In genomic region chr10:71693377-71693776, GRCh38 we compare ENCODE assay signal across 1 cellular context.
TF ChIP-seq lines count a peak whose summit lies in the region.

No MANE protein-coding gene starts in this region.

TF ChIP-seq in HepG2, 621 proteins besides CTCF, POLR2A, EP300 and RAD21 (continued from another document):
- TF ChIP-seq ZBTB10 (CRISPR knock-in tag; IDR thresholded peaks at IDR 0.05; ENCODE audit: borderline replicate concordance) (no peak), SP140L (CRISPR knock-in tag; IDR thresholded peaks at IDR 0.05; ENCODE audit: borderline replicate concordance) (no peak)
